In genomic region chr2:144288428-144288827, GRCh38 we compare ENCODE assay signal across 1 cellular context.
TF ChIP-seq lines count a peak whose summit lies in the region.

No MANE protein-coding gene starts in this region.

TF ChIP-seq in IMR-90, 13 proteins besides CTCF, POLR2A, EP300 and RAD21 (continued from another document):
- TF ChIP-seq RFX5 (IDR thresholded peaks at IDR 0.05; ENCODE audit: low read depth, low read length) (no peak), BHLHE40 (IDR thresholded peaks at IDR 0.05; ENCODE audit: low read depth, low read length) (no peak), CEBPB (IDR thresholded peaks at IDR 0.05; ENCODE audit: low read depth, low read length) (no peak), SMC3 (IDR thresholded peaks at IDR 0.05; ENCODE audit: low read depth, low read length) (no peak), CHD1 (IDR thresholded peaks at IDR 0.05; ENCODE audit: low read depth, low read length) (no peak), RCOR1 (IDR thresholded peaks at IDR 0.05; ENCODE audit: insufficient replicate concordance, low read length) (no peak), MAFK (IDR thresholded peaks at IDR 0.05; ENCODE audit: low read depth, low read length) (no peak)
